Comparison of ENCODE assay signal across 36 cellular contexts in genomic region chr4:110949516-110949915, GRCh38.
"Had no signal": no experiment of that assay in that cellular context is flagged by ENCODE, and none has a peak within 500 bp of the region (broad histone marks: within the 10 kb centered on the region; RNA-seq: fewer than 3 reads in every experiment).

No MANE protein-coding gene starts in this region.

- H3K4me3 ChIP-seq: ascending aorta, cardiac muscle cell had no signal

- H3K27me3 Mint-ChIP-seq: activated B cell treated with CpG ODN at 0.5 μM for 24 hours; activated CD4-positive, alpha-beta memory T cell treated with anti-CD3 and anti-CD28 coated beads for 36 hours; activated CD4-positive, alpha-beta T cell treated with anti-CD3 and anti-CD28 coated beads, Interleukin-2, amount 10 ng/mL, durations not matched to agents 24 days and 14 days; activated CD8-positive, alpha-beta T cell treated with anti-CD3 and anti-CD28 coated beads for 36 hours; activated naive CD8-positive, alpha-beta T cell treated with anti-CD3 and anti-CD28 coated beads for 36 hours; activated T-helper 17 cell treated with anti-CD3 and anti-CD28 coated beads, Interleukin-2, amount 50 U/mL, for 72 hours; brain had no signal

- FAIRE-seq: bronchial epithelial cell had no signal

- H3K4me3 Mint-ChIP-seq: activated B cell treated with CpG ODN at 0.5 μM for 24 hours; activated CD4-positive, alpha-beta memory T cell treated with anti-CD3 and anti-CD28 coated beads for 36 hours; activated CD4-positive, alpha-beta T cell treated with anti-CD3 and anti-CD28 coated beads, Interleukin-2, amount 10 ng/mL, durations not matched to agents 24 days and 14 days; activated CD8-positive, alpha-beta T cell treated with anti-CD3 and anti-CD28 coated beads for 36 hours; activated naive CD4-positive, alpha-beta T cell treated with anti-CD3 and anti-CD28 coated beads for 36 hours; activated naive CD8-positive, alpha-beta T cell treated with anti-CD3 and anti-CD28 coated beads for 36 hours; activated T-cell treated with anti-CD3 and anti-CD28 coated beads, Interleukin-2, amount 50 U/mL, for 4 hours; activated T-cell treated with anti-CD3 and anti-CD28 coated beads, Interleukin-2, amount 50 U/mL, for 72 hours; activated T-helper 1 cell treated with anti-CD3 and anti-CD28 coated beads, Interleukin-12 subunit alpha, Interleukin-12 subunit beta, Interleukin-2, Interleukin-4 antibody, amounts not matched to agents 30 ng/mL and 10 ng/mL and 1 ng/mL, durations not matched to agents 14 hours and 24 hours and 36 hours; activated T-helper 17 cell treated with anti-CD3 and anti-CD28 coated beads, Interleukin-2, amount 50 U/mL, for 72 hours; brain; T-helper 1 cell treated with Interleukin-12 subunit alpha and Interleukin-12 subunit beta and Interleukin-4 antibody, amounts not matched to agents 30 μg/mL and 1 μg/mL, for 36 hours; T-helper 2 cell treated with Interferon-gamma antibody and Interleukin-4, amounts not matched to agents 5 μg/mL and 100 μg/mL, for 36 hours had no signal

- ATAC-seq: activated CD8-positive, alpha-beta T cell treated with anti-CD3 and anti-CD28 coated beads for 36 hours; activated naive CD4-positive, alpha-beta T cell treated with anti-CD3 and anti-CD28 coated beads, Interleukin-2, amount 50 U/mL, for 72 hours; activated T-cell treated with anti-CD3 and anti-CD28 coated beads, Interleukin-2, amount 50 U/mL, for 4 hours; activated T-cell treated with anti-CD3 and anti-CD28 coated beads, Interleukin-2, amount 50 U/mL, for 72 hours; activated T-helper 17 cell treated with anti-CD3 and anti-CD28 coated beads, Interleukin-2, amount 50 U/mL, for 72 hours had no signal

- H3K9me3 ChIP-seq: ascending aorta had no signal

- DNase-seq: activated B cell treated with CpG ODN at 0.5 μM for 24 hours; activated CD4-positive, alpha-beta memory T cell treated with anti-CD3 and anti-CD28 coated beads for 36 hours; activated CD4-positive, alpha-beta T cell treated with anti-CD3 and anti-CD28 coated beads for 4 hours; activated CD4-positive, alpha-beta T cell treated with anti-CD3 and anti-CD28 coated beads, Interleukin-2, amount 10 ng/mL, durations not matched to agents 24 days and 14 days; activated CD4-positive, alpha-beta T cell treated with anti-CD3 and anti-CD28 coated beads, Interleukin-2, amount 50 U/mL, for 1 hour; activated CD4-positive, alpha-beta T cell treated with anti-CD3 and anti-CD28 coated beads, Interleukin-2, amount 50 U/mL, for 4 hours; activated CD4-positive, CD25-positive, alpha-beta regulatory T cell treated with anti-CD3 and anti-CD28 coated beads, Interleukin-2, amount 50 U/mL, for 72 hours; activated CD8-positive, alpha-beta memory T cell treated with anti-CD3 and anti-CD28 coated beads, Interleukin-2, amount 50 U/mL, for 4 hours; activated CD8-positive, alpha-beta T cell treated with anti-CD3 and anti-CD28 coated beads for 36 hours; activated effector memory CD4-positive, alpha-beta T cell treated with anti-CD3 and anti-CD28 coated beads, Interleukin-2, amount 50 U/mL, for 16 hours; activated gamma-delta T cell treated with Interleukin-2 at 50 U/mL for 16 hours; activated naive CD4-positive, alpha-beta T cell; activated naive CD4-positive, alpha-beta T cell treated with anti-CD3 and anti-CD28 coated beads for 36 hours; activated naive CD4-positive, alpha-beta T cell treated with anti-CD3 and anti-CD28 coated beads, Interleukin-2, amount 50 U/mL, for 16 hours; activated naive CD8-positive, alpha-beta T cell treated with anti-CD3 and anti-CD28 coated beads for 36 hours; activated T-cell treated with anti-CD3 and anti-CD28 coated beads for 4 hours; activated T-cell treated with anti-CD3 and anti-CD28 coated beads, Interleukin-2, amount 50 U/mL, for 1 hour; activated T-cell treated with anti-CD3 and anti-CD28 coated beads, Interleukin-2, amount 50 U/mL, for 4 hours; activated T-cell treated with anti-CD3 and anti-CD28 coated beads, Interleukin-2, amount 50 U/mL, for 72 hours; amygdala; anterior cingulate cortex; central memory CD4-positive, alpha-beta T cell; SW 1271; T-helper 1 cell; T-helper 2 cell; T-helper 9 cell had no signal

- H3K27ac Mint-ChIP-seq: activated B cell treated with CpG ODN at 0.5 μM for 24 hours; activated CD4-positive, alpha-beta memory T cell treated with anti-CD3 and anti-CD28 coated beads for 36 hours; activated CD4-positive, alpha-beta T cell treated with anti-CD3 and anti-CD28 coated beads, Interleukin-2, amount 10 ng/mL, durations not matched to agents 24 days and 14 days; activated CD8-positive, alpha-beta T cell treated with anti-CD3 and anti-CD28 coated beads for 36 hours; activated naive CD4-positive, alpha-beta T cell treated with anti-CD3 and anti-CD28 coated beads for 36 hours; activated naive CD4-positive, alpha-beta T cell treated with anti-CD3 and anti-CD28 coated beads, Interleukin-2, amount 50 U/mL, for 72 hours; activated naive CD8-positive, alpha-beta T cell treated with anti-CD3 and anti-CD28 coated beads for 36 hours; activated T-cell treated with anti-CD3 and anti-CD28 coated beads, Interleukin-2, amount 50 U/mL, for 72 hours; activated T-helper 1 cell treated with anti-CD3 and anti-CD28 coated beads, Interleukin-12 subunit alpha, Interleukin-12 subunit beta, Interleukin-2, Interleukin-4 antibody, amounts not matched to agents 30 ng/mL and 10 ng/mL and 1 ng/mL, durations not matched to agents 14 hours and 24 hours and 36 hours; activated T-helper 17 cell treated with anti-CD3 and anti-CD28 coated beads, Interleukin-2, amount 50 U/mL, for 72 hours; brain; T-helper 1 cell treated with Interleukin-12 subunit alpha and Interleukin-12 subunit beta and Interleukin-4 antibody, amounts not matched to agents 30 μg/mL and 1 μg/mL, for 36 hours; T-helper 2 cell treated with Interferon-gamma antibody and Interleukin-4, amounts not matched to agents 5 μg/mL and 100 μg/mL, for 36 hours had no signal

- H3K4me1 ChIP-seq: ascending aorta had no signal

- H3K36me3 Mint-ChIP-seq: activated CD4-positive, alpha-beta memory T cell treated with anti-CD3 and anti-CD28 coated beads for 36 hours; activated naive CD4-positive, alpha-beta T cell treated with anti-CD3 and anti-CD28 coated beads, Interleukin-2, amount 50 U/mL, for 72 hours; activated naive CD8-positive, alpha-beta T cell treated with anti-CD3 and anti-CD28 coated beads for 36 hours; brain had no signal

- H3K27ac ChIP-seq: ascending aorta, cardiac muscle cell, VCaP had no signal

- H3K9me3 Mint-ChIP-seq: activated B cell treated with CpG ODN at 0.5 μM for 24 hours; activated CD4-positive, alpha-beta memory T cell treated with anti-CD3 and anti-CD28 coated beads for 36 hours; activated CD4-positive, alpha-beta T cell treated with anti-CD3 and anti-CD28 coated beads, Interleukin-2, amount 10 ng/mL, durations not matched to agents 24 days and 14 days; activated naive CD4-positive, alpha-beta T cell treated with anti-CD3 and anti-CD28 coated beads for 36 hours; activated naive CD4-positive, alpha-beta T cell treated with anti-CD3 and anti-CD28 coated beads, Interleukin-2, amount 50 U/mL, for 72 hours; activated naive CD8-positive, alpha-beta T cell treated with anti-CD3 and anti-CD28 coated beads for 36 hours; activated T-cell treated with anti-CD3 and anti-CD28 coated beads, Interleukin-2, amount 50 U/mL, for 4 hours; activated T-cell treated with anti-CD3 and anti-CD28 coated beads, Interleukin-2, amount 50 U/mL, for 72 hours; activated T-helper 1 cell treated with anti-CD3 and anti-CD28 coated beads, Interleukin-12 subunit alpha, Interleukin-12 subunit beta, Interleukin-2, Interleukin-4 antibody, amounts not matched to agents 30 ng/mL and 10 ng/mL and 1 ng/mL, durations not matched to agents 14 hours and 24 hours and 36 hours; activated T-helper 17 cell treated with anti-CD3 and anti-CD28 coated beads, Interleukin-2, amount 50 U/mL, for 72 hours; brain; T-helper 1 cell treated with Interleukin-12 subunit alpha and Interleukin-12 subunit beta and Interleukin-4 antibody, amounts not matched to agents 30 μg/mL and 1 μg/mL, for 36 hours; T-helper 2 cell treated with Interferon-gamma antibody and Interleukin-4, amounts not matched to agents 5 μg/mL and 100 μg/mL, for 36 hours had no signal

- H3K4me1 Mint-ChIP-seq: activated B cell treated with CpG ODN at 0.5 μM for 24 hours; activated CD4-positive, alpha-beta T cell treated with anti-CD3 and anti-CD28 coated beads, Interleukin-2, amount 10 ng/mL, durations not matched to agents 24 days and 14 days; activated naive CD8-positive, alpha-beta T cell treated with anti-CD3 and anti-CD28 coated beads for 36 hours; activated T-helper 17 cell treated with anti-CD3 and anti-CD28 coated beads, Interleukin-2, amount 50 U/mL, for 72 hours; brain had no signal

- H3K27me3 ChIP-seq: ascending aorta, cardiac muscle cell had no signal

- H3K36me3 ChIP-seq: ascending aorta, cardiac muscle cell had no signal
